Comparison of ENCODE assay signal across 18 cellular contexts in genomic region chr1:24345334-24345733, GRCh38. TPM values are rescaled to one million over a fixed set of nuclear protein-coding genes. Genes with fewer than 3 reads are reported as not detected.
DNase-seq lines count a peak whose midpoint lies in the region; ATAC-seq and TF ChIP-seq lines count a peak whose summit lies in the region.
"Had no signal": no experiment of that assay in that cellular context is flagged by ENCODE, and none has a peak within 500 bp of the region (broad histone marks: within the 10 kb centered on the region; RNA-seq: fewer than 3 reads in every experiment).

No MANE protein-coding gene starts in this region.

- BruUV-seq in A673 (replicated peaks; lab: Mats Ljungman, UMichigan), result no TSS peak

- H3K27me3 ChIP-seq in A673 (replicated peaks; ENCODE audit: insufficient read depth, low read depth, low read length, poor library complexity), result no peaks in the 10 kb centered on the region
- H3K27me3 ChIP-seq: SJSA1 had no signal

- H3K36me3 ChIP-seq in A673 (ENCODE audit: insufficient read depth, low read length, poor library complexity, severe bottlenecking) (no peaks in the 10 kb centered on the region), HEK293 (ENCODE audit: control insufficient read depth in 2 of 2, insufficient read depth in 1 of 2, low read length in 2 of 2) (peaks cover 0 to 9% of the 10 kb centered on the region in 2 experiments; a peak in 1 of 3 replicates)
- H3K36me3 ChIP-seq: HAP-1, SJSA1 had no signal

- H3K4me3 ChIP-seq in A673 (ENCODE audit: low read depth, low read length, poor library complexity, severe bottlenecking), result no peak overlapping the region
- no peak overlapping the region for H3K4me3 ChIP-seq in HEK293 (ENCODE audit: low read depth, low read length)
- H3K4me3 ChIP-seq: HAP-1, SJSA1 had no signal

- peak; percentile 41 for ATAC-seq in left colon
- ATAC-seq in sciatic nerve, result no peak
- no peak for ATAC-seq in HG02642 (IDR thresholded peaks at IDR 0.05; ENCODE audit: poor library complexity, unreplicated experiment)

- intact Hi-C loops in A673 (cut with micrococcal nuclease; ENCODE audit: unreplicated experiment), result no loop called here
- intact Hi-C loops in left colon (cut with DNase I, micrococcal nuclease), result no loop called here
- intact Hi-C loops in sciatic nerve (cut with DNase I), result no loop called here

- POLR2A ChIA-PET in A673 (lab: Charles Lee; ENCODE audit: low non-redundant PET), result no interaction called here
- POLR2A ChIA-PET in HEK293 (lab: Yijun Ruan, JAX), result no interaction called here

- no peak overlapping the region for H3K27ac ChIP-seq in A673 (ENCODE audit: low read depth, low read length, poor library complexity, severe bottlenecking)
- no peak overlapping the region for H3K27ac ChIP-seq in HEK293 (ENCODE audit: extremely low read depth, low read depth, low read length)
- H3K27ac ChIP-seq: HL-60, RWPE1, SJSA1 had no signal

- H3K4me1 ChIP-seq in A673 (ENCODE audit: insufficient read depth, low read length, poor library complexity, severe bottlenecking), result no peaks in the 10 kb centered on the region
- H3K4me1 ChIP-seq in HEK293 (ENCODE audit: control insufficient read depth, insufficient read depth, low read length), result no peaks in the 10 kb centered on the region
- H3K4me1 ChIP-seq: HAP-1, SJSA1 had no signal

- H3K9me3 ChIP-seq in A673 (ENCODE audit: low read depth, low read length, poor library complexity, severe bottlenecking) (no peaks in the 10 kb centered on the region), HEK293 (ENCODE audit: control insufficient read depth, insufficient read depth, low read depth, low read length) (no peaks in the 10 kb centered on the region)
- H3K9me3 ChIP-seq: HAP-1, SJSA1 had no signal

- TF ChIP-seq CTCF in A673 (conservative IDR thresholded peaks at IDR 0.05; ENCODE audit: low read depth, low read length), result no peak
- TF ChIP-seq CTCF in HEK293 (tag by site-specific recombination; IDR thresholded peaks at IDR 0.05), result no peak

- CTCF ChIA-PET in A673 (lab: Charles Lee), result no interaction called here
- CTCF ChIA-PET in HEK293 (lab: Yijun Ruan, JAX), result interaction anchor here (0.5 kb wide), 1 partner anchor 62 kb away, joined by 3 read pairs; no protein-coding TSS in a partner anchor

- peak; percentile 37 for DNase-seq in A673 (ENCODE audit: low spot score)
- peak; percentile 15 for DNase-seq in RPMI7951 (ENCODE audit: low read depth)
- no peak for DNase-seq in left colon
- no peak for DNase-seq in NCI-H2081 treated with DMSO at 0.1 percent for 48 hours (lab: John Stamatoyannopoulos, UW)
- no peak for DNase-seq in sciatic nerve (ENCODE audit: low spot score)
- no peak for DNase-seq in nucleus accumbens (lab: John Stamatoyannopoulos, UW)
- DNase-seq: DMS153, NCI-H1092 treated with DMSO at 0.1 percent for 48 hours, NCI-H2107, NCI-H748 treated with DMSO at 0.1 percent for 48 hours, OCI-M1, SW 1271 had no signal

TF ChIP-seq in HEK293, 187 proteins besides CTCF, POLR2A, EP300 and RAD21:
- no peak for TF ChIP-seq ZNF292 (tag by site-specific recombination; IDR thresholded peaks at IDR 0.05; ENCODE audit: borderline replicate concordance, low read depth)
- no peak for TF ChIP-seq WT1 (tag by site-specific recombination; IDR thresholded peaks at IDR 0.05)
- no peak for TF ChIP-seq ZIC2 (tag by site-specific recombination; IDR thresholded peaks at IDR 0.05)
- no peak for TF ChIP-seq TSHZ1 (tag by site-specific recombination; IDR thresholded peaks at IDR 0.05; ENCODE audit: borderline replicate concordance)
- no peak for TF ChIP-seq MEIS1 (CRISPR knock-in tag; IDR thresholded peaks at IDR 0.05; ENCODE audit: borderline replicate concordance)
- no peak for TF ChIP-seq ZNF146 (tag by site-specific recombination; IDR thresholded peaks at IDR 0.05)
- TF ChIP-seq ZNF324 (tag by site-specific recombination; IDR thresholded peaks at IDR 0.05), result no peak
- no peak for TF ChIP-seq ZNF311 (tag by site-specific recombination; IDR thresholded peaks at IDR 0.05; ENCODE audit: borderline replicate concordance)
- TF ChIP-seq ZBTB17 (tag by site-specific recombination; IDR thresholded peaks at IDR 0.05), result 0 out of 2 replicates have a peak, but pooled peaks have one; percentile 12
- TF ChIP-seq ZNF585B (tag by site-specific recombination; IDR thresholded peaks at IDR 0.05), result no peak
- TF ChIP-seq GLI2 (tag by site-specific recombination; IDR thresholded peaks at IDR 0.05; ENCODE audit: borderline replicate concordance, low read depth), result no peak
- no peak for TF ChIP-seq ZNF18 (tag by site-specific recombination; IDR thresholded peaks at IDR 0.05)
- TF ChIP-seq ZNF24 (tag by site-specific recombination; IDR thresholded peaks at IDR 0.05), result no peak
- no peak for TF ChIP-seq ZNF391 (tag by site-specific recombination; IDR thresholded peaks at IDR 0.05; ENCODE audit: borderline replicate concordance, low read depth)
- TF ChIP-seq ZNF302 (tag by site-specific recombination; IDR thresholded peaks at IDR 0.05; ENCODE audit: low read depth), result no peak
- no peak for TF ChIP-seq ZNF830 (tag by site-specific recombination; IDR thresholded peaks at IDR 0.05; ENCODE audit: low read depth)
- peak; percentile 84 for TF ChIP-seq ZEB2 (tag by site-specific recombination; IDR thresholded peaks at IDR 0.05)
- TF ChIP-seq HIC1 (tag by site-specific recombination; IDR thresholded peaks at IDR 0.05), result peak; percentile 46; the same call in 1 of the 2 replicates
- no peak for TF ChIP-seq ZNF132 (tag by site-specific recombination; IDR thresholded peaks at IDR 0.05; ENCODE audit: borderline replicate concordance)
- no peak for TF ChIP-seq ZNF10 (tag by site-specific recombination; IDR thresholded peaks at IDR 0.05)
- TF ChIP-seq ZNF394 (tag by site-specific recombination; IDR thresholded peaks at IDR 0.05; ENCODE audit: borderline replicate concordance), result no peak
- no peak for TF ChIP-seq ZNF521 (tag by site-specific recombination; IDR thresholded peaks at IDR 0.05)

RNA-seq across cellular contexts. Expression of gene GRHL3, which starts 26.2 kb away (rescaled TPM):
- total RNA-seq in A673 (2021), result 0.20 TPM in 1 of 2 replicates, not detected in the other
- not detected in 2 replicates for total RNA-seq in RPMI7951 (2014; rRNA removed; shearing (Covaris generic))
- total RNA-seq in left colon, result under 1 TPM in 1 of 2 donors, not detected in 1; 0.45 TPM
- not detected for total RNA-seq in sciatic nerve
- total RNA-seq: SJSA1 had no signal

Comparison
In these comparisons a context has a peak if more than half of its experiments do, and no peak if none do; other contexts are left out.
1. DNase-seq: peak in A673 (single experiment) and RPMI7951 (single experiment); none in left colon (0 of 2), NCI-H2081 treated with DMSO at 0.1 percent for 48 hours (single experiment), sciatic nerve (single experiment) and nucleus accumbens (0 of 56).